1 cellular context compared by ENCODE assay signal in the genomic region with DNA sequence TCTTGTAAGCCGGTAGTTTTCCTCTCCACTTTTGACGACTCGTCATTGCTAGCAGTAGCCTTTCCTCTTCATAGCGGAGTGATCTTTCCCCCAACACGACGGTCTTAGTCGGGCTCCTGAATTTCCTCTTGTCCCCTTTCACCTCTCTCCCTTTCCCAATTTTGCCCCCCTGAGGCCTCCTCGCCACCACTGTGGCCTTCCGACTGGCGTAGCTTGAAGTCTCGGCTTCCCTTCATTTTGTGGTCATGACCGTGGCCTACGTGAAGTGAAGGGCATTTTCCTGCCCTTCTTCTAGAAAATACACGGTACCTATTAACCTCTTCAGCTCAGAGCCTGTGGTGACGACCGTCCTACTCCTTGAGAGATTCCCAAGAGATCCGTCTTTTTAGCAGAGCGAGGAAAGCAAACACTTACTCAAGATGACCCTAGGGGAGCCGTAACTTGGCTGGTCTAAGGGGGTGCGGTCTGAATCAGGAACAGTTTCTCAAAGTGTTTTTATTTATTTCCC.
A peak's percentile ranks its signal among the peaks of the same experiment; 100 is the strongest.
TF ChIP-seq lines count a peak whose summit lies in the region.

No MANE protein-coding gene starts in this region.

TF ChIP-seq in HEK293, 187 proteins besides CTCF, POLR2A, EP300 and RAD21 (continued from another document and continues in another):
- TF ChIP-seq, protein P1, sequence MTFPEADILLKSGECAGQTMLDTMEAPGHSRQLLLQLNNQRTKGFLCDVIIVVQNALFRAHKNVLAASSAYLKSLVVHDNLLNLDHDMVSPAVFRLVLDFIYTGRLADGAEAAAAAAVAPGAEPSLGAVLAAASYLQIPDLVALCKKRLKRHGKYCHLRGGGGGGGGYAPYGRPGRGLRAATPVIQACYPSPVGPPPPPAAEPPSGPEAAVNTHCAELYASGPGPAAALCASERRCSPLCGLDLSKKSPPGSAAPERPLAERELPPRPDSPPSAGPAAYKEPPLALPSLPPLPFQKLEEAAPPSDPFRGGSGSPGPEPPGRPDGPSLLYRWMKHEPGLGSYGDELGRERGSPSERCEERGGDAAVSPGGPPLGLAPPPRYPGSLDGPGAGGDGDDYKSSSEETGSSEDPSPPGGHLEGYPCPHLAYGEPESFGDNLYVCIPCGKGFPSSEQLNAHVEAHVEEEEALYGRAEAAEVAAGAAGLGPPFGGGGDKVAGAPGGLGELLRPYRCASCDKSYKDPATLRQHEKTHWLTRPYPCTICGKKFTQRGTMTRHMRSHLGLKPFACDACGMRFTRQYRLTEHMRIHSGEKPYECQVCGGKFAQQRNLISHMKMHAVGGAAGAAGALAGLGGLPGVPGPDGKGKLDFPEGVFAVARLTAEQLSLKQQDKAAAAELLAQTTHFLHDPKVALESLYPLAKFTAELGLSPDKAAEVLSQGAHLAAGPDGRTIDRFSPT (tag by site-specific recombination; IDR thresholded peaks at IDR 0.05): no peak
- TF ChIP-seq ZNF510 (tag by site-specific recombination; IDR thresholded peaks at IDR 0.05; ENCODE audit: insufficient replicate concordance) (no peak), ZBTB20 (tag by site-specific recombination; IDR thresholded peaks at IDR 0.05) (peak; percentile 22; the same call in 1 of the 2 replicates), ZBTB17 (tag by site-specific recombination; IDR thresholded peaks at IDR 0.05) (no peak), GLI4 (tag by site-specific recombination; IDR thresholded peaks at IDR 0.05) (no peak), TCF7L2 (IDR thresholded peaks at IDR 0.05; ENCODE audit: borderline replicate concordance, low read depth, low read length) (no peak), ZNF174 (tag by site-specific recombination; IDR thresholded peaks at IDR 0.05) (no peak), ZNF785 (tag by site-specific recombination; IDR thresholded peaks at IDR 0.05) (no peak), ZNF112 (tag by site-specific recombination; IDR thresholded peaks at IDR 0.05) (no peak), ZNF23 (tag by site-specific recombination; IDR thresholded peaks at IDR 0.05; ENCODE audit: borderline replicate concordance) (no peak), ZNF184 (tag by site-specific recombination; IDR thresholded peaks at IDR 0.05) (no peak), YY1 (tag by site-specific recombination; IDR thresholded peaks at IDR 0.05) (no peak; the same call in 1 of the 2 replicates), HOXA7 (CRISPR knock-in tag; IDR thresholded peaks at IDR 0.05; ENCODE audit: borderline replicate concordance) (no peak), ZIC2 (tag by site-specific recombination; IDR thresholded peaks at IDR 0.05) (no peak), ZNF350 (tag by site-specific recombination; IDR thresholded peaks at IDR 0.05) (no peak), SP3 (tag by site-specific recombination; IDR thresholded peaks at IDR 0.05) (no peak), BCL11B (tag by site-specific recombination; IDR thresholded peaks at IDR 0.05; ENCODE audit: low read depth) (no peak), BCL11A (tag by site-specific recombination; IDR thresholded peaks at IDR 0.05; ENCODE audit: low read depth) (0 out of 2 replicates have a peak, but pooled peaks have one; percentile 26), ZNF670 (tag by site-specific recombination; IDR thresholded peaks at IDR 0.05; ENCODE audit: low read depth) (no peak), PRDM1 (tag by site-specific recombination; IDR thresholded peaks at IDR 0.05) (peak; percentile 87), ZNF654 (tag by site-specific recombination; IDR thresholded peaks at IDR 0.05; ENCODE audit: low read depth) (no peak), ZNF837 (tag by site-specific recombination; IDR thresholded peaks at IDR 0.05) (no peak), ZBTB48 (tag by site-specific recombination; IDR thresholded peaks at IDR 0.05) (peak; percentile 17; the same call in 1 of the 2 replicates), ZNF132 (tag by site-specific recombination; IDR thresholded peaks at IDR 0.05; ENCODE audit: borderline replicate concordance) (no peak), ZBTB7A (tag by site-specific recombination; IDR thresholded peaks at IDR 0.05; ENCODE audit: low read depth) (no peak), ZNF596 (tag by site-specific recombination; IDR thresholded peaks at IDR 0.05) (no peak), YY2 (tag by site-specific recombination; IDR thresholded peaks at IDR 0.05) (no peak; the same call in 1 of the 2 replicates), HOXD13 (CRISPR knock-in tag; IDR thresholded peaks at IDR 0.05; ENCODE audit: borderline replicate concordance) (no peak), ZNF221 (tag by site-specific recombination; IDR thresholded peaks at IDR 0.05; ENCODE audit: borderline replicate concordance) (no peak)
- TF ChIP-seq, protein P2, sequence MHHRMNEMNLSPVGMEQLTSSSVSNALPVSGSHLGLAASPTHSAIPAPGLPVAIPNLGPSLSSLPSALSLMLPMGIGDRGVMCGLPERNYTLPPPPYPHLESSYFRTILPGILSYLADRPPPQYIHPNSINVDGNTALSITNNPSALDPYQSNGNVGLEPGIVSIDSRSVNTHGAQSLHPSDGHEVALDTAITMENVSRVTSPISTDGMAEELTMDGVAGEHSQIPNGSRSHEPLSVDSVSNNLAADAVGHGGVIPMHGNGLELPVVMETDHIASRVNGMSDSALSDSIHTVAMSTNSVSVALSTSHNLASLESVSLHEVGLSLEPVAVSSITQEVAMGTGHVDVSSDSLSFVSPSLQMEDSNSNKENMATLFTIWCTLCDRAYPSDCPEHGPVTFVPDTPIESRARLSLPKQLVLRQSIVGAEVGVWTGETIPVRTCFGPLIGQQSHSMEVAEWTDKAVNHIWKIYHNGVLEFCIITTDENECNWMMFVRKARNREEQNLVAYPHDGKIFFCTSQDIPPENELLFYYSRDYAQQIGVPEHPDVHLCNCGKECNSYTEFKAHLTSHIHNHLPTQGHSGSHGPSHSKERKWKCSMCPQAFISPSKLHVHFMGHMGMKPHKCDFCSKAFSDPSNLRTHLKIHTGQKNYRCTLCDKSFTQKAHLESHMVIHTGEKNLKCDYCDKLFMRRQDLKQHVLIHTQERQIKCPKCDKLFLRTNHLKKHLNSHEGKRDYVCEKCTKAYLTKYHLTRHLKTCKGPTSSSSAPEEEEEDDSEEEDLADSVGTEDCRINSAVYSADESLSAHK (tag by site-specific recombination; IDR thresholded peaks at IDR 0.05): no peak
- TF ChIP-seq, protein P3, sequence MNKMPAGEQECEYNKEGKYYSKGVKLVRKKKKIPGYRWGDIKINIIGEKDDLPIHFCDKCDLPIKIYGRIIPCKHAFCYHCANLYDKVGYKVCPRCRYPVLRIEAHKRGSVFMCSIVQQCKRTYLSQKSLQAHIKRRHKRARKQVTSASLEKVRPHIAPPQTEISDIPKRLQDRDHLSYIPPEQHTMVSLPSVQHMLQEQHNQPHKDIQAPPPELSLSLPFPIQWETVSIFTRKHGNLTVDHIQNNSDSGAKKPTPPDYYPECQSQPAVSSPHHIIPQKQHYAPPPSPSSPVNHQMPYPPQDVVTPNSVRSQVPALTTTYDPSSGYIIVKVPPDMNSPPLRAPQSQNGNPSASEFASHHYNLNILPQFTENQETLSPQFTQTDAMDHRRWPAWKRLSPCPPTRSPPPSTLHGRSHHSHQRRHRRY (tag by site-specific recombination; IDR thresholded peaks at IDR 0.05): no peak
- TF ChIP-seq, protein P4, sequence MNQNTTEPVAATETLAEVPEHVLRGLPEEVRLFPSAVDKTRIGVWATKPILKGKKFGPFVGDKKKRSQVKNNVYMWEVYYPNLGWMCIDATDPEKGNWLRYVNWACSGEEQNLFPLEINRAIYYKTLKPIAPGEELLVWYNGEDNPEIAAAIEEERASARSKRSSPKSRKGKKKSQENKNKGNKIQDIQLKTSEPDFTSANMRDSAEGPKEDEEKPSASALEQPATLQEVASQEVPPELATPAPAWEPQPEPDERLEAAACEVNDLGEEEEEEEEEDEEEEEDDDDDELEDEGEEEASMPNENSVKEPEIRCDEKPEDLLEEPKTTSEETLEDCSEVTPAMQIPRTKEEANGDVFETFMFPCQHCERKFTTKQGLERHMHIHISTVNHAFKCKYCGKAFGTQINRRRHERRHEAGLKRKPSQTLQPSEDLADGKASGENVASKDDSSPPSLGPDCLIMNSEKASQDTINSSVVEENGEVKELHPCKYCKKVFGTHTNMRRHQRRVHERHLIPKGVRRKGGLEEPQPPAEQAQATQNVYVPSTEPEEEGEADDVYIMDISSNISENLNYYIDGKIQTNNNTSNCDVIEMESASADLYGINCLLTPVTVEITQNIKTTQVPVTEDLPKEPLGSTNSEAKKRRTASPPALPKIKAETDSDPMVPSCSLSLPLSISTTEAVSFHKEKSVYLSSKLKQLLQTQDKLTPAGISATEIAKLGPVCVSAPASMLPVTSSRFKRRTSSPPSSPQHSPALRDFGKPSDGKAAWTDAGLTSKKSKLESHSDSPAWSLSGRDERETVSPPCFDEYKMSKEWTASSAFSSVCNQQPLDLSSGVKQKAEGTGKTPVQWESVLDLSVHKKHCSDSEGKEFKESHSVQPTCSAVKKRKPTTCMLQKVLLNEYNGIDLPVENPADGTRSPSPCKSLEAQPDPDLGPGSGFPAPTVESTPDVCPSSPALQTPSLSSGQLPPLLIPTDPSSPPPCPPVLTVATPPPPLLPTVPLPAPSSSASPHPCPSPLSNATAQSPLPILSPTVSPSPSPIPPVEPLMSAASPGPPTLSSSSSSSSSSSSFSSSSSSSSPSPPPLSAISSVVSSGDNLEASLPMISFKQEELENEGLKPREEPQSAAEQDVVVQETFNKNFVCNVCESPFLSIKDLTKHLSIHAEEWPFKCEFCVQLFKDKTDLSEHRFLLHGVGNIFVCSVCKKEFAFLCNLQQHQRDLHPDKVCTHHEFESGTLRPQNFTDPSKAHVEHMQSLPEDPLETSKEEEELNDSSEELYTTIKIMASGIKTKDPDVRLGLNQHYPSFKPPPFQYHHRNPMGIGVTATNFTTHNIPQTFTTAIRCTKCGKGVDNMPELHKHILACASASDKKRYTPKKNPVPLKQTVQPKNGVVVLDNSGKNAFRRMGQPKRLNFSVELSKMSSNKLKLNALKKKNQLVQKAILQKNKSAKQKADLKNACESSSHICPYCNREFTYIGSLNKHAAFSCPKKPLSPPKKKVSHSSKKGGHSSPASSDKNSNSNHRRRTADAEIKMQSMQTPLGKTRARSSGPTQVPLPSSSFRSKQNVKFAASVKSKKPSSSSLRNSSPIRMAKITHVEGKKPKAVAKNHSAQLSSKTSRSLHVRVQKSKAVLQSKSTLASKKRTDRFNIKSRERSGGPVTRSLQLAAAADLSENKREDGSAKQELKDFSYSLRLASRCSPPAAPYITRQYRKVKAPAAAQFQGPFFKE (tag by site-specific recombination; IDR thresholded peaks at IDR 0.05; ENCODE audit: borderline replicate concordance): no peak
- TF ChIP-seq, protein P5, sequence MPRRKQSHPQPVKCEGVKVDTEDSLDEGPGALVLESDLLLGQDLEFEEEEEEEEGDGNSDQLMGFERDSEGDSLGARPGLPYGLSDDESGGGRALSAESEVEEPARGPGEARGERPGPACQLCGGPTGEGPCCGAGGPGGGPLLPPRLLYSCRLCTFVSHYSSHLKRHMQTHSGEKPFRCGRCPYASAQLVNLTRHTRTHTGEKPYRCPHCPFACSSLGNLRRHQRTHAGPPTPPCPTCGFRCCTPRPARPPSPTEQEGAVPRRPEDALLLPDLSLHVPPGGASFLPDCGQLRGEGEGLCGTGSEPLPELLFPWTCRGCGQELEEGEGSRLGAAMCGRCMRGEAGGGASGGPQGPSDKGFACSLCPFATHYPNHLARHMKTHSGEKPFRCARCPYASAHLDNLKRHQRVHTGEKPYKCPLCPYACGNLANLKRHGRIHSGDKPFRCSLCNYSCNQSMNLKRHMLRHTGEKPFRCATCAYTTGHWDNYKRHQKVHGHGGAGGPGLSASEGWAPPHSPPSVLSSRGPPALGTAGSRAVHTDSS (tag by site-specific recombination; IDR thresholded peaks at IDR 0.05): no peak
- TF ChIP-seq, protein P6, sequence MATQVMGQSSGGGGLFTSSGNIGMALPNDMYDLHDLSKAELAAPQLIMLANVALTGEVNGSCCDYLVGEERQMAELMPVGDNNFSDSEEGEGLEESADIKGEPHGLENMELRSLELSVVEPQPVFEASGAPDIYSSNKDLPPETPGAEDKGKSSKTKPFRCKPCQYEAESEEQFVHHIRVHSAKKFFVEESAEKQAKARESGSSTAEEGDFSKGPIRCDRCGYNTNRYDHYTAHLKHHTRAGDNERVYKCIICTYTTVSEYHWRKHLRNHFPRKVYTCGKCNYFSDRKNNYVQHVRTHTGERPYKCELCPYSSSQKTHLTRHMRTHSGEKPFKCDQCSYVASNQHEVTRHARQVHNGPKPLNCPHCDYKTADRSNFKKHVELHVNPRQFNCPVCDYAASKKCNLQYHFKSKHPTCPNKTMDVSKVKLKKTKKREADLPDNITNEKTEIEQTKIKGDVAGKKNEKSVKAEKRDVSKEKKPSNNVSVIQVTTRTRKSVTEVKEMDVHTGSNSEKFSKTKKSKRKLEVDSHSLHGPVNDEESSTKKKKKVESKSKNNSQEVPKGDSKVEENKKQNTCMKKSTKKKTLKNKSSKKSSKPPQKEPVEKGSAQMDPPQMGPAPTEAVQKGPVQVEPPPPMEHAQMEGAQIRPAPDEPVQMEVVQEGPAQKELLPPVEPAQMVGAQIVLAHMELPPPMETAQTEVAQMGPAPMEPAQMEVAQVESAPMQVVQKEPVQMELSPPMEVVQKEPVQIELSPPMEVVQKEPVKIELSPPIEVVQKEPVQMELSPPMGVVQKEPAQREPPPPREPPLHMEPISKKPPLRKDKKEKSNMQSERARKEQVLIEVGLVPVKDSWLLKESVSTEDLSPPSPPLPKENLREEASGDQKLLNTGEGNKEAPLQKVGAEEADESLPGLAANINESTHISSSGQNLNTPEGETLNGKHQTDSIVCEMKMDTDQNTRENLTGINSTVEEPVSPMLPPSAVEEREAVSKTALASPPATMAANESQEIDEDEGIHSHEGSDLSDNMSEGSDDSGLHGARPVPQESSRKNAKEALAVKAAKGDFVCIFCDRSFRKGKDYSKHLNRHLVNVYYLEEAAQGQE (tag by site-specific recombination; IDR thresholded peaks at IDR 0.05): no peak
- TF ChIP-seq, protein P7, sequence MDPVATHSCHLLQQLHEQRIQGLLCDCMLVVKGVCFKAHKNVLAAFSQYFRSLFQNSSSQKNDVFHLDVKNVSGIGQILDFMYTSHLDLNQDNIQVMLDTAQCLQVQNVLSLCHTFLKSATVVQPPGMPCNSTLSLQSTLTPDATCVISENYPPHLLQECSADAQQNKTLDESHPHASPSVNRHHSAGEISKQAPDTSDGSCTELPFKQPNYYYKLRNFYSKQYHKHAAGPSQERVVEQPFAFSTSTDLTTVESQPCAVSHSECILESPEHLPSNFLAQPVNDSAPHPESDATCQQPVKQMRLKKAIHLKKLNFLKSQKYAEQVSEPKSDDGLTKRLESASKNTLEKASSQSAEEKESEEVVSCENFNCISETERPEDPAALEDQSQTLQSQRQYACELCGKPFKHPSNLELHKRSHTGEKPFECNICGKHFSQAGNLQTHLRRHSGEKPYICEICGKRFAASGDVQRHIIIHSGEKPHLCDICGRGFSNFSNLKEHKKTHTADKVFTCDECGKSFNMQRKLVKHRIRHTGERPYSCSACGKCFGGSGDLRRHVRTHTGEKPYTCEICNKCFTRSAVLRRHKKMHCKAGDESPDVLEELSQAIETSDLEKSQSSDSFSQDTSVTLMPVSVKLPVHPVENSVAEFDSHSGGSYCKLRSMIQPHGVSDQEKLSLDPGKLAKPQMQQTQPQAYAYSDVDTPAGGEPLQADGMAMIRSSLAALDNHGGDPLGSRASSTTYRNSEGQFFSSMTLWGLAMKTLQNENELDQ (tag by site-specific recombination; IDR thresholded peaks at IDR 0.05; ENCODE audit: low read depth): no peak
- TF ChIP-seq, protein P8, sequence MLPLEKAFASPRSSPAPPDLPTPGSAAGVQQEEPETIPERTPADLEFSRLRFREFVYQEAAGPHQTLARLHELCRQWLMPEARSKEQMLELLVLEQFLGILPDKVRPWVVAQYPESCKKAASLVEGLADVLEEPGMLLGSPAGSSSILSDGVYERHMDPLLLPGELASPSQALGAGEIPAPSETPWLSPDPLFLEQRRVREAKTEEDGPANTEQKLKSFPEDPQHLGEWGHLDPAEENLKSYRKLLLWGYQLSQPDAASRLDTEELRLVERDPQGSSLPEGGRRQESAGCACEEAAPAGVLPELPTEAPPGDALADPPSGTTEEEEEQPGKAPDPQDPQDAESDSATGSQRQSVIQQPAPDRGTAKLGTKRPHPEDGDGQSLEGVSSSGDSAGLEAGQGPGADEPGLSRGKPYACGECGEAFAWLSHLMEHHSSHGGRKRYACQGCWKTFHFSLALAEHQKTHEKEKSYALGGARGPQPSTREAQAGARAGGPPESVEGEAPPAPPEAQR (tag by site-specific recombination; IDR thresholded peaks at IDR 0.05): no peak
